23 cellular contexts compared by ENCODE assay signal in genomic region chr7:105857009-105857952, GRCh38. TPM values are rescaled to one million over a fixed set of nuclear protein-coding genes. Genes with fewer than 3 reads are reported as not detected.
DNase-seq lines count a peak whose midpoint lies in the region; ATAC-seq and FAIRE-seq lines count a peak whose summit lies in the region.
"Had no signal": no experiment of that assay in that cellular context is flagged by ENCODE, and none has a peak within 500 bp of the region (broad histone marks: within the 10 kb centered on the region; RNA-seq: fewer than 3 reads in every experiment).

No MANE protein-coding gene starts in this region.

- H3K4me3 Mint-ChIP-seq in activated CD4-positive, alpha-beta T cell treated with anti-CD3 and anti-CD28 coated beads for 36 hours: no peak overlapping the region
- H3K4me3 Mint-ChIP-seq in activated T-helper 17 cell treated with anti-CD3 and anti-CD28 coated beads, Interleukin-2, amount 50 U/mL, for 72 hours: no peak overlapping the region
- H3K4me3 Mint-ChIP-seq in naive thymus-derived CD8-positive, alpha-beta T cell: peak overlapping the region in 9 of 10 donors; percentile 0 to 66 (median 43)

- H3K36me3 Mint-ChIP-seq in activated CD4-positive, alpha-beta T cell treated with anti-CD3 and anti-CD28 coated beads for 36 hours (ENCODE audit: low read depth): no peaks in the 10 kb centered on the region
- no peaks in the 10 kb centered on the region for H3K36me3 Mint-ChIP-seq in activated T-helper 17 cell treated with anti-CD3 and anti-CD28 coated beads, Interleukin-2, amount 50 U/mL, for 72 hours (ENCODE audit: low read depth)
- H3K36me3 Mint-ChIP-seq in naive thymus-derived CD8-positive, alpha-beta T cell: peaks cover 0 to 1% (median 0%) of the 10 kb centered on the region in 3 donors

- POLR2A ChIA-PET in activated CD4-positive, alpha-beta T cell treated with anti-CD3 and anti-CD28 coated beads for 36 hours (lab: Charles Lee): no interaction called here
- POLR2A ChIA-PET in naive thymus-derived CD8-positive, alpha-beta T cell (lab: Charles Lee): interaction anchor here (0.9 to 2.4 kb wide), 2 partner anchors 8 to 14 kb away, joined by 4 to 6 read pairs; no protein-coding TSS in a partner anchor

- in situ Hi-C loops in KBM-7 (cut with MboI; ENCODE audit: low pct_unique_long_range_greater_than_20kb, low sequenced_read_pairs): no loop called here

- no peak for DNase-seq in activated CD4-positive, alpha-beta T cell treated with anti-CD3 and anti-CD28 coated beads for 36 hours
- DNase-seq in activated CD4-positive, alpha-beta T cell treated with anti-CD3 and anti-CD28 coated beads for 48 hours: no peak
- DNase-seq in KBM-7 (peak; percentile 50), HTR-8/SVneo (ENCODE audit: insufficient read length, low spot score) (no peak), T-helper 9 cell (no peak)
- DNase-seq in naive thymus-derived CD8-positive, alpha-beta T cell: peak in 3 of 10 donors; percentile 20 to 25 (median 22)
- DNase-seq: activated gamma-delta T cell treated with Interleukin-2 at 50 U/mL for 16 hours; anterior cingulate cortex; foreskin fibroblast; GDM1; GOT3; IMR-90; MG63; NCI-H1694; NCI-H774; occipital lobe; PC-9; SJCRH30; stimulated activated CD4-positive, alpha-beta T cell treated with anti-CD3 and anti-CD28 coated beads, Interleukin-4, amount 100 ng/mL, for 24 hours had no signal

- CTCF ChIA-PET in activated CD4-positive, alpha-beta T cell treated with anti-CD3 and anti-CD28 coated beads for 36 hours (lab: Charles Lee): interaction anchor here (0.7 to 1.3 kb wide), 3 partner anchors 24 to 142 kb away, joined by 3 to 4 read pairs (median 3); no protein-coding TSS in a partner anchor

- ATAC-seq in activated CD4-positive, alpha-beta T cell treated with anti-CD3 and anti-CD28 coated beads for 36 hours: peak; percentile 44
- peak; percentile 45 for ATAC-seq in activated T-helper 17 cell treated with anti-CD3 and anti-CD28 coated beads, Interleukin-2, amount 50 U/mL, for 72 hours (replicated peaks)
- ATAC-seq in naive thymus-derived CD8-positive, alpha-beta T cell: peak; percentile 54 to 80
- no peak for ATAC-seq in GM18870 (IDR thresholded peaks at IDR 0.05; ENCODE audit: unreplicated experiment)
- ATAC-seq: A549; activated CD4-positive, CD25-positive, alpha-beta regulatory T cell treated with anti-CD3 and anti-CD28 coated beads, Interleukin-2, amount 50 U/mL, for 24 hours had no signal

- no peaks in the 10 kb centered on the region for H3K27me3 Mint-ChIP-seq in activated CD4-positive, alpha-beta T cell treated with anti-CD3 and anti-CD28 coated beads for 36 hours
- no peaks in the 10 kb centered on the region for H3K27me3 Mint-ChIP-seq in activated T-helper 17 cell treated with anti-CD3 and anti-CD28 coated beads, Interleukin-2, amount 50 U/mL, for 72 hours
- no peaks in the 10 kb centered on the region for H3K27me3 Mint-ChIP-seq in naive thymus-derived CD8-positive, alpha-beta T cell

- intact Hi-C loops in activated CD4-positive, alpha-beta T cell treated with anti-CD3 and anti-CD28 coated beads for 36 hours (cut with DNase I, micrococcal nuclease): no loop called here

- FAIRE-seq in HTR-8/SVneo (lab: Jason Lieb, UNC): no peak
- FAIRE-seq: A549 had no signal

- H3K4me1 Mint-ChIP-seq in activated CD4-positive, alpha-beta T cell treated with anti-CD3 and anti-CD28 coated beads for 36 hours: peaks cover 33% of the 10 kb centered on the region
- peaks cover 11% of the 10 kb centered on the region for H3K4me1 Mint-ChIP-seq in activated T-helper 17 cell treated with anti-CD3 and anti-CD28 coated beads, Interleukin-2, amount 50 U/mL, for 72 hours
- peaks cover 17 to 46% (median 35%) of the 10 kb centered on the region in 4 donors for H3K4me1 Mint-ChIP-seq in naive thymus-derived CD8-positive, alpha-beta T cell

- H3K27ac Mint-ChIP-seq in activated CD4-positive, alpha-beta T cell treated with anti-CD3 and anti-CD28 coated beads for 36 hours: no peak overlapping the region
- H3K27ac Mint-ChIP-seq in activated T-helper 17 cell treated with anti-CD3 and anti-CD28 coated beads, Interleukin-2, amount 50 U/mL, for 72 hours: no peak overlapping the region
- peak overlapping the region in 9 of 10 donors; percentile 5 to 97 (median 72) for H3K27ac Mint-ChIP-seq in naive thymus-derived CD8-positive, alpha-beta T cell

- no peaks in the 10 kb centered on the region for H3K9me3 Mint-ChIP-seq in activated CD4-positive, alpha-beta T cell treated with anti-CD3 and anti-CD28 coated beads for 36 hours (ENCODE audit: low read depth)
- no peaks in the 10 kb centered on the region for H3K9me3 Mint-ChIP-seq in activated T-helper 17 cell treated with anti-CD3 and anti-CD28 coated beads, Interleukin-2, amount 50 U/mL, for 72 hours
- no peaks in the 10 kb centered on the region for H3K9me3 Mint-ChIP-seq in naive thymus-derived CD8-positive, alpha-beta T cell

RNA-seq across cellular contexts. Expression of gene ATXN7L1, which starts 19.1 kb away (rescaled TPM):
- total RNA-seq in activated CD4-positive, alpha-beta T cell treated with anti-CD3 and anti-CD28 coated beads for 36 hours: 10 to 100 TPM; 11.2 to 16.9 TPM
- 10 to 100 TPM; 12.1 to 24.0 TPM for total RNA-seq in activated T-helper 17 cell treated with anti-CD3 and anti-CD28 coated beads, Interleukin-2, amount 50 U/mL, for 72 hours
- total RNA-seq in naive thymus-derived CD8-positive, alpha-beta T cell: 10 to 100 TPM; 32.9 to 35.1 TPM
- 10 to 100 TPM in 2 of 3 donors, 1 to 10 TPM in 1; 6.7 to 12.7 (median 10.3) TPM for polyA plus RNA-seq in naive thymus-derived CD8-positive, alpha-beta T cell

Comparison
In these comparisons a context has a peak if more than half of its experiments do, and no peak if none do; other contexts are left out.
1. H3K27ac Mint-ChIP-seq: peak in naive thymus-derived CD8-positive, alpha-beta T cell (9 of 10); none in activated CD4-positive, alpha-beta T cell treated with anti-CD3 and anti-CD28 coated beads for 36 hours (single experiment) and activated T-helper 17 cell treated with anti-CD3 and anti-CD28 coated beads, Interleukin-2, amount 50 U/mL, for 72 hours (single experiment).
2. H3K4me3 Mint-ChIP-seq: peak in naive thymus-derived CD8-positive, alpha-beta T cell (9 of 10); none in activated CD4-positive, alpha-beta T cell treated with anti-CD3 and anti-CD28 coated beads for 36 hours (single experiment) and activated T-helper 17 cell treated with anti-CD3 and anti-CD28 coated beads, Interleukin-2, amount 50 U/mL, for 72 hours (single experiment).